ENCODE assay signal across 24 cellular contexts in genomic region chr11:134346101-134346975, GRCh38. TPM values are rescaled to one million over a fixed set of nuclear protein-coding genes. Genes with fewer than 3 reads are reported as not detected.
DNase-seq lines count a peak whose midpoint lies in the region; ATAC-seq and TF ChIP-seq lines count a peak whose summit lies in the region.
"Had no signal": no experiment of that assay in that cellular context is flagged by ENCODE, and none has a peak within 500 bp of the region (broad histone marks: within the 10 kb centered on the region; RNA-seq: fewer than 3 reads in every experiment).

No MANE protein-coding gene starts in this region.

- no peak overlapping the region for H3T11ph ChIP-seq in H9 (ENCODE audit: low read length)

- H3K79me2 ChIP-seq in H9 (ENCODE audit: insufficient read depth, low read length): no peaks in the 10 kb centered on the region

- ATAC-seq in esophagus mucosa (peak; percentile 32), GM18505 (IDR thresholded peaks at IDR 0.05; ENCODE audit: unreplicated experiment) (no peak), HG02884 (IDR thresholded peaks at IDR 0.05; ENCODE audit: unreplicated experiment) (no peak)
- ATAC-seq: GM12878, Right ventricle myocardium inferior had no signal

- no peaks in the 10 kb centered on the region for H3K23me2 ChIP-seq in H9 (ENCODE audit: insufficient read length, low read depth, low read length, poor library complexity, severe bottlenecking)

- no peaks in the 10 kb centered on the region for H3K9me3 ChIP-seq in H9 (ENCODE audit: control insufficient read depth, low read depth, low read length)
- H3K9me3 ChIP-seq in testis: no peaks in the 10 kb centered on the region
- H3K9me3 ChIP-seq: adrenal gland, thoracic aorta had no signal

- H4K20me1 ChIP-seq in H9 (ENCODE audit: control insufficient read depth, insufficient read depth, insufficient read length): no peaks in the 10 kb centered on the region

- H3K9me3 Mint-ChIP-seq in activated CD4-positive, alpha-beta memory T cell treated with anti-CD3 and anti-CD28 coated beads, Interleukin-2, amount 10 ng/mL, durations not matched to agents 7 days and 5 days: no peaks in the 10 kb centered on the region
- H3K9me3 Mint-ChIP-seq in activated CD4-positive, alpha-beta memory T cell treated with anti-CD3 and anti-CD28 coated beads for 36 hours: no peaks in the 10 kb centered on the region
- no peaks in the 10 kb centered on the region for H3K9me3 Mint-ChIP-seq in H9
- H3K9me3 Mint-ChIP-seq: activated CD4-positive, alpha-beta T cell treated with anti-CD3 and anti-CD28 coated beads, Interleukin-2, amount 10 ng/mL, durations not matched to agents 7 days and 5 days; dendritic cell treated with granulocyte-macrophage colony-stimulating factor and Interleukin-4, amounts not matched to agents 40 ng/mL and 50 ng/mL, for 4 days had no signal

- H3K18ac ChIP-seq in H9 (ENCODE audit: insufficient read length, low read depth, low read length): no peak overlapping the region

- H3K36me3 Mint-ChIP-seq in activated CD4-positive, alpha-beta memory T cell treated with anti-CD3 and anti-CD28 coated beads, Interleukin-2, amount 10 ng/mL, durations not matched to agents 7 days and 5 days (ENCODE audit: low read depth): peaks cover 2% of the 10 kb centered on the region
- H3K36me3 Mint-ChIP-seq in activated CD4-positive, alpha-beta memory T cell treated with anti-CD3 and anti-CD28 coated beads for 36 hours: no peaks in the 10 kb centered on the region
- H3K36me3 Mint-ChIP-seq in H9 (ENCODE audit: insufficient read depth in 1 of 3, low read depth in 3 of 3): no peaks in the 10 kb centered on the region; a peak in 1 of 7 replicates

- no peak overlapping the region for H4K8ac ChIP-seq in H9 (replicated peaks; ENCODE audit: insufficient read length, low read depth, low read length)

- H2BK20ac ChIP-seq in H9 (ENCODE audit: low read depth, low read length, poor library complexity, severe bottlenecking): no peak overlapping the region

- no CpG with 5 or more reads among the region's 22 CpGs for WGBS in H9 (ENCODE audit: extremely low coverage, insufficient read length, low lambda C conversion rate)
- WGBS in testis, 2 donors: 77 to 87% methylated on average over 20 to 22 of the region's 22 CpGs

- no peak overlapping the region for H3K4me3 ChIP-seq in testis
- H3K4me3 ChIP-seq: adrenal gland, GM12878, thoracic aorta had no signal

- no peak overlapping the region for H2BK12ac ChIP-seq in H9 (ENCODE audit: insufficient read length, low read depth, low read length)

- no peak overlapping the region for H2BK5ac ChIP-seq in H9 (ENCODE audit: insufficient read length, low read length)

- no peak overlapping the region for H2AK5ac ChIP-seq in H9 (ENCODE audit: insufficient read length, low read length)

- no peak overlapping the region for H2BK120ac ChIP-seq in H9 (ENCODE audit: low read depth, low read length, poor library complexity, severe bottlenecking)

- no peak for TF ChIP-seq POLR2A in testis (IDR thresholded peaks at IDR 0.05)
- no peak for TF ChIP-seq POLR2A in GM18505 (IDR thresholded peaks at IDR 0.05; ENCODE audit: borderline replicate concordance, extremely low read depth, insufficient read depth, insufficient read length)

- POLR2A ChIA-PET in activated CD4-positive, alpha-beta memory T cell treated with anti-CD3 and anti-CD28 coated beads, Interleukin-2, amount 10 ng/mL, durations not matched to agents 7 days and 5 days (lab: Charles Lee): no interaction called here
- POLR2A ChIA-PET in activated CD4-positive, alpha-beta memory T cell treated with anti-CD3 and anti-CD28 coated beads for 36 hours (lab: Charles Lee): no interaction called here

- no peak overlapping the region for H3K4me2 ChIP-seq in H9 (ENCODE audit: insufficient read depth, insufficient read length, low read length)

- H3K36me3 ChIP-seq in testis (ENCODE audit: low read depth, missing control alignments): no peaks in the 10 kb centered on the region
- H3K36me3 ChIP-seq: adrenal gland, thoracic aorta had no signal

- peaks cover 26% of the 10 kb centered on the region for H3K4me1 Mint-ChIP-seq in activated CD4-positive, alpha-beta memory T cell treated with anti-CD3 and anti-CD28 coated beads, Interleukin-2, amount 10 ng/mL, durations not matched to agents 7 days and 5 days
- peaks cover 16% of the 10 kb centered on the region for H3K4me1 Mint-ChIP-seq in activated CD4-positive, alpha-beta memory T cell treated with anti-CD3 and anti-CD28 coated beads for 36 hours (ENCODE audit: low read depth)
- peaks cover 11 to 12% of the 10 kb centered on the region in 2 experiments for H3K4me1 Mint-ChIP-seq in H9

- no peak for TF ChIP-seq CTCF in H9 (conservative IDR thresholded peaks at IDR 0.05)
- no peak for TF ChIP-seq CTCF in testis (IDR thresholded peaks at IDR 0.05)

- no peak overlapping the region for H3K27ac Mint-ChIP-seq in activated CD4-positive, alpha-beta memory T cell treated with anti-CD3 and anti-CD28 coated beads, Interleukin-2, amount 10 ng/mL, durations not matched to agents 7 days and 5 days
- no peak overlapping the region for H3K27ac Mint-ChIP-seq in activated CD4-positive, alpha-beta memory T cell treated with anti-CD3 and anti-CD28 coated beads for 36 hours
- no peak overlapping the region; a peak in 1 of 7 replicates for H3K27ac Mint-ChIP-seq in H9
- H3K27ac Mint-ChIP-seq: activated CD4-positive, alpha-beta T cell treated with anti-CD3 and anti-CD28 coated beads, Interleukin-2, amount 10 ng/mL, durations not matched to agents 7 days and 5 days; dendritic cell treated with granulocyte-macrophage colony-stimulating factor and Interleukin-4, amounts not matched to agents 40 ng/mL and 50 ng/mL, for 4 days had no signal

- no peak overlapping the region for H3K14ac ChIP-seq in H9 (ENCODE audit: insufficient read depth, low read length)

- DNase-seq in activated CD4-positive, alpha-beta memory T cell treated with anti-CD3 and anti-CD28 coated beads, Interleukin-2, amount 10 ng/mL, durations not matched to agents 7 days and 5 days: peak; percentile 14
- DNase-seq in activated CD4-positive, alpha-beta memory T cell treated with anti-CD3 and anti-CD28 coated beads for 36 hours: no peak
- DNase-seq in H9: peak; percentile 20
- peak; percentile 20 for DNase-seq in testis
- no peak for DNase-seq in cerebellar nuclear complex (lab: John Stamatoyannopoulos, UW)
- DNase-seq: activated CD4-positive, alpha-beta T cell treated with anti-CD3 and anti-CD28 coated beads, Interleukin-2, amount 10 ng/mL, durations not matched to agents 7 days and 5 days; activated gamma-delta T cell; activated T-cell treated with anti-CD3 and anti-CD28 coated beads for 4 hours; DMS153; foreskin melanocyte; hypothalamus; KBM-7; kidney; NCI-H1930; OCI-M1 had no signal

- no peaks in the 10 kb centered on the region for H3K79me1 ChIP-seq in H9 (ENCODE audit: insufficient read depth, low read depth, low read length, poor library complexity, severe bottlenecking)

- H3K23ac ChIP-seq in H9 (ENCODE audit: insufficient read length, low read depth, low read length): no peak overlapping the region

- no peak overlapping the region for H3K4me3 Mint-ChIP-seq in activated CD4-positive, alpha-beta memory T cell treated with anti-CD3 and anti-CD28 coated beads, Interleukin-2, amount 10 ng/mL, durations not matched to agents 7 days and 5 days
- no peak overlapping the region for H3K4me3 Mint-ChIP-seq in activated CD4-positive, alpha-beta memory T cell treated with anti-CD3 and anti-CD28 coated beads for 36 hours
- H3K4me3 Mint-ChIP-seq in H9: no peak overlapping the region
- H3K4me3 Mint-ChIP-seq: activated CD4-positive, alpha-beta T cell treated with anti-CD3 and anti-CD28 coated beads, Interleukin-2, amount 10 ng/mL, durations not matched to agents 7 days and 5 days; dendritic cell treated with granulocyte-macrophage colony-stimulating factor and Interleukin-4, amounts not matched to agents 40 ng/mL and 50 ng/mL, for 4 days had no signal

- H3K4ac ChIP-seq in H9 (ENCODE audit: low read depth, low read length): no peak overlapping the region

- no peak overlapping the region for H4K5ac ChIP-seq in H9 (ENCODE audit: insufficient read length, low read depth, low read length)

- H3K56ac ChIP-seq in H9 (ENCODE audit: insufficient read length, low read depth, low read length): no peak overlapping the region

- H3K27me3 Mint-ChIP-seq in activated CD4-positive, alpha-beta memory T cell treated with anti-CD3 and anti-CD28 coated beads, Interleukin-2, amount 10 ng/mL, durations not matched to agents 7 days and 5 days: no peaks in the 10 kb centered on the region
- H3K27me3 Mint-ChIP-seq in activated CD4-positive, alpha-beta memory T cell treated with anti-CD3 and anti-CD28 coated beads for 36 hours: no peaks in the 10 kb centered on the region
- peaks cover 16% of the 10 kb centered on the region for H3K27me3 Mint-ChIP-seq in H9 (ENCODE audit: low read depth)
- H3K27me3 Mint-ChIP-seq: activated CD4-positive, alpha-beta T cell treated with anti-CD3 and anti-CD28 coated beads, Interleukin-2, amount 10 ng/mL, durations not matched to agents 7 days and 5 days had no signal

- H4K91ac ChIP-seq in H9 (ENCODE audit: insufficient read length, low read depth, low read length): no peak overlapping the region

- intact Hi-C loops in activated CD4-positive, alpha-beta memory T cell treated with anti-CD3 and anti-CD28 coated beads for 36 hours (cut with micrococcal nuclease): no loop called here
- intact Hi-C loops in testis (cut with DNase I; ENCODE audit: low total_unique reads): no loop called here

- no peak overlapping the region for H2AFZ ChIP-seq in H9 (ENCODE audit: low read length)

- CTCF ChIA-PET in activated CD4-positive, alpha-beta memory T cell treated with anti-CD3 and anti-CD28 coated beads, Interleukin-2, amount 10 ng/mL, durations not matched to agents 7 days and 5 days (lab: Charles Lee): interaction anchor here (0.9 kb wide), 1 partner anchor 83 kb away, joined by 3 read pairs; no protein-coding TSS in a partner anchor
- CTCF ChIA-PET in activated CD4-positive, alpha-beta memory T cell treated with anti-CD3 and anti-CD28 coated beads for 36 hours (lab: Charles Lee): no interaction called here

- H3K4me1 ChIP-seq in H9 (ENCODE audit: insufficient read depth, low read length): peaks cover 7% of the 10 kb centered on the region; the same call in 1 of the 2 replicates
- H3K4me1 ChIP-seq in testis: peaks cover 4% of the 10 kb centered on the region
- H3K4me1 ChIP-seq: adrenal gland had no signal

- H3K27me3 ChIP-seq in H9 (ENCODE audit: insufficient read depth, low read length) (no peaks in the 10 kb centered on the region), testis (no peaks in the 10 kb centered on the region)
- H3K27me3 ChIP-seq: adrenal gland had no signal

- H3K27ac ChIP-seq in H9 (ENCODE audit: insufficient read length, low read depth, low read length) (no peak overlapping the region), testis (no peak overlapping the region)
- H3K27ac ChIP-seq: adrenal gland, thoracic aorta had no signal

- no peak overlapping the region for H3K9ac ChIP-seq in H9 (ENCODE audit: extremely low read depth, insufficient read length, low read length)

- H2BK15ac ChIP-seq in H9 (ENCODE audit: low read depth, low read length): no peak overlapping the region

RNA-seq across cellular contexts. Expression of gene GLB1L2, which starts 14.6 kb away (rescaled TPM):
- total RNA-seq in activated CD4-positive, alpha-beta memory T cell treated with anti-CD3 and anti-CD28 coated beads, Interleukin-2, amount 10 ng/mL, durations not matched to agents 7 days and 5 days: 1 to 10 TPM; 2.1 to 2.5 TPM
- total RNA-seq in activated CD4-positive, alpha-beta memory T cell treated with anti-CD3 and anti-CD28 coated beads for 36 hours: 1 to 10 TPM; 3.8 to 4.1 TPM
- total RNA-seq in H9 (2021) (2.0 and 2.4 TPM in 2 replicates), esophagus mucosa (2.2 TPM), testis (10 to 100 TPM; 29.1 to 29.9 TPM)
- polyA plus RNA-seq in testis (ENCODE audit: insufficient read depth, low read depth, low replicate concordance): 18.5 TPM
- total RNA-seq: myocyte had no signal

Comparison
In these comparisons a context has a peak if more than half of its experiments do, and no peak if none do; other contexts are left out.
1. DNase-seq: peak in activated CD4-positive, alpha-beta memory T cell treated with anti-CD3 and anti-CD28 coated beads, Interleukin-2, amount 10 ng/mL, durations not matched to agents 7 days and 5 days (single experiment), H9 (single experiment) and testis (single experiment); none in activated CD4-positive, alpha-beta memory T cell treated with anti-CD3 and anti-CD28 coated beads for 36 hours (single experiment) and cerebellar nuclear complex (0 of 2).